ENCODE assay signal across 1 cellular context in genomic region chr11:125945011-125945796, GRCh38.
TF ChIP-seq lines count a peak whose summit lies in the region.

No MANE protein-coding gene starts in this region.

TF ChIP-seq in GM12878, 131 proteins besides CTCF, POLR2A, EP300 and RAD21:
- no peak for TF ChIP-seq CEBPB (IDR thresholded peaks at IDR 0.05; ENCODE audit: borderline replicate concordance in 1 of 2, low read depth in 2 of 2, low read length in 2 of 2)
- no peak for TF ChIP-seq ZBTB33 (IDR thresholded peaks at IDR 0.05)
- TF ChIP-seq ZNF24 (IDR thresholded peaks at IDR 0.05): peak; percentile 74
- TF ChIP-seq ZBED1 (IDR thresholded peaks at IDR 0.05; ENCODE audit: borderline replicate concordance): no peak
- no peak for TF ChIP-seq SRF (IDR thresholded peaks at IDR 0.05; ENCODE audit: low read depth in 2 of 2, low read length in 2 of 2)
- TF ChIP-seq ZNF384 (IDR thresholded peaks at IDR 0.05; ENCODE audit: borderline replicate concordance, low read depth, low read length): no peak
- TF ChIP-seq SP1 (IDR thresholded peaks at IDR 0.05; ENCODE audit: low read depth, low read length): no peak
- no peak for TF ChIP-seq NFIC (IDR thresholded peaks at IDR 0.05; ENCODE audit: low read depth, low read length)
